Comparison of ENCODE assay signal across 25 cellular contexts in the genomic region with DNA sequence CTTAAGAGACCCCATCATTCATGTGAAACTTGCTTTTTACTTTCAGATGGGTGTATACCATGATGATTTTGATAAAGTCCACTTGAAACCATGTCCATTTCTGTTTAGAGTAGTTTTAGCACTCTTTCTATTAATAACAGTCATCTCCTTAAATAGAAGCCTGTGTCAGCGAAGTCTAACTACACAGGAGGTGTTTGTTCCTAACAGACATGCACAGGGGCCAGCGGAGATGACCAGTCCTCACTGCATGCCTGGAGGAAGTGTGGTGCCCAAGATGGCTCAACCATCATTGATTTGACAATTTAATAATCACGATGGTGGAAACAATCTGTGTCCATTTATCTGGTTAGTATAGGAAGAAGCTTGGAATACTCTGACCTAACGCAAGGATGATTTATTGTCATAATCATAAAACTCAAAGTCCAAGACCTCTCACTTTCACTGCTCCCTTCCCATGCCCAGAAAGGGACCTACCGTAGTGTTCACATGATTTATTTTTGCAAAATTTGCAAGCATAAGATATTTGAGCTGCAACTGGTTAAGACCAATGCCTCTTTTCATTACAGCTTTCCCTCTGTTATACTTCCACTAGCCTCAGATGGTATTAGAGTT. TPM values are rescaled to one million over a fixed set of nuclear protein-coding genes. Genes with fewer than 3 reads are reported as not detected.
"Had no signal": no experiment of that assay in that cellular context is flagged by ENCODE, and none has a peak within 500 bp of the region (broad histone marks: within the 10 kb centered on the region; RNA-seq: fewer than 3 reads in every experiment).

No MANE protein-coding gene starts in this region.

- H3K36me3 ChIP-seq: left lung, pancreas, prostate gland, right lobe of liver, spleen, thyroid gland, transverse colon, upper lobe of left lung, vagina had no signal

- H3K27ac Mint-ChIP-seq: mesothelial cell of epicardium; naive thymus-derived CD4-positive, alpha-beta T cell; natural killer cell treated with Interleukin-12 subunit alpha and Interleukin-12 subunit beta and Interleukin-15 and Interleukin-18, amount 100 ng/mL, for 72 hours; stimulated activated memory B cell treated with anti-CD40 and anti-IgM and Interleukin-4, amounts not matched to agents 10 μg/mL and 1 μg/mL and 100 μg/mL, for 72 hours had no signal

- H3K27ac ChIP-seq: left lung, pancreas, prostate gland, right lobe of liver, skin epidermis, testis, thyroid gland, transverse colon, upper lobe of left lung, vagina had no signal

- ATAC-seq: left lung; naive thymus-derived CD4-positive, alpha-beta T cell; natural killer cell treated with Interleukin-12 subunit alpha and Interleukin-12 subunit beta and Interleukin-15 and Interleukin-18, amount 100 ng/mL, for 72 hours; pancreas; right lobe of liver; stimulated activated memory B cell treated with anti-CD40 and anti-IgM and Interleukin-4, amounts not matched to agents 10 μg/mL and 1 μg/mL and 100 μg/mL, for 72 hours; stimulated activated naive CD8-positive, alpha-beta T cell treated with anti-CD3 and anti-CD28 coated beads, Interleukin-15, amount 100 ng/mL, for 72 hours had no signal

- H3K36me3 Mint-ChIP-seq: mesothelial cell of epicardium; natural killer cell treated with Interleukin-12 subunit alpha and Interleukin-12 subunit beta and Interleukin-15 and Interleukin-18, amount 100 ng/mL, for 72 hours; stimulated activated memory B cell treated with anti-CD40 and anti-IgM and Interleukin-4, amounts not matched to agents 10 μg/mL and 1 μg/mL and 100 μg/mL, for 72 hours had no signal

- H3K27me3 ChIP-seq: left lung, pancreas, right lobe of liver, spleen, testis, thyroid gland, transverse colon, upper lobe of left lung, vagina had no signal

- DNase-seq: hippocampal formation; kidney glomerular epithelial cell; left cardiac atrium; left lung; mesendoderm; naive thymus-derived CD4-positive, alpha-beta T cell; pancreas; posterior cingulate gyrus; right lobe of liver; spleen; stimulated activated CD4-positive, alpha-beta T cell treated with anti-CD3 and anti-CD28 coated beads, Interleukin-4, amount 100 ng/mL, for 24 hours; stimulated activated naive CD4-positive, alpha-beta T cell treated with Interleukin-2 at 50 U/mL for 16 hours; stimulated activated naive CD8-positive, alpha-beta T cell treated with anti-CD3 and anti-CD28 coated beads, Interleukin-15, amount 100 ng/mL, for 72 hours; testis; thyroid gland; transverse colon; upper lobe of left lung had no signal

- H3K27me3 Mint-ChIP-seq: stimulated activated memory B cell treated with anti-CD40 and anti-IgM and Interleukin-4, amounts not matched to agents 10 μg/mL and 1 μg/mL and 100 μg/mL, for 72 hours; stimulated activated naive CD8-positive, alpha-beta T cell treated with anti-CD3 and anti-CD28 coated beads, Interleukin-15, amount 100 ng/mL, for 72 hours had no signal

- H3K4me1 Mint-ChIP-seq: naive thymus-derived CD4-positive, alpha-beta T cell; stimulated activated memory B cell treated with anti-CD40 and anti-IgM and Interleukin-4, amounts not matched to agents 10 μg/mL and 1 μg/mL and 100 μg/mL, for 72 hours had no signal

- H3K4me1 ChIP-seq: pancreas, prostate gland, right lobe of liver, testis had no signal

- H3K9me3 Mint-ChIP-seq: mesothelial cell of epicardium; natural killer cell treated with Interleukin-12 subunit alpha and Interleukin-12 subunit beta and Interleukin-15 and Interleukin-18, amount 100 ng/mL, for 72 hours; stimulated activated memory B cell treated with anti-CD40 and anti-IgM and Interleukin-4, amounts not matched to agents 10 μg/mL and 1 μg/mL and 100 μg/mL, for 72 hours; stimulated activated naive CD8-positive, alpha-beta T cell treated with anti-CD3 and anti-CD28 coated beads, Interleukin-15, amount 100 ng/mL, for 72 hours had no signal

- H3K4me3 Mint-ChIP-seq: mesothelial cell of epicardium; naive thymus-derived CD4-positive, alpha-beta T cell; natural killer cell treated with Interleukin-12 subunit alpha and Interleukin-12 subunit beta and Interleukin-15 and Interleukin-18, amount 100 ng/mL, for 72 hours; stimulated activated memory B cell treated with anti-CD40 and anti-IgM and Interleukin-4, amounts not matched to agents 10 μg/mL and 1 μg/mL and 100 μg/mL, for 72 hours; stimulated activated naive CD8-positive, alpha-beta T cell treated with anti-CD3 and anti-CD28 coated beads, Interleukin-15, amount 100 ng/mL, for 72 hours had no signal

- H3K4me3 ChIP-seq: left lung, lung, pancreas, prostate gland, right lobe of liver, skin epidermis, spleen, testis, thyroid gland, transverse colon, upper lobe of left lung, vagina had no signal

- H3K9me3 ChIP-seq: left lung, pancreas, prostate gland, right lobe of liver, spleen, testis, thyroid gland, transverse colon, upper lobe of left lung, vagina had no signal

RNA-seq across cellular contexts. Expression of gene CLIC5, which starts 31.0 kb away (rescaled TPM):
- total RNA-seq: osteoblast had no signal
